ENCODE assay signal across 2 cellular contexts in the genomic region with DNA sequence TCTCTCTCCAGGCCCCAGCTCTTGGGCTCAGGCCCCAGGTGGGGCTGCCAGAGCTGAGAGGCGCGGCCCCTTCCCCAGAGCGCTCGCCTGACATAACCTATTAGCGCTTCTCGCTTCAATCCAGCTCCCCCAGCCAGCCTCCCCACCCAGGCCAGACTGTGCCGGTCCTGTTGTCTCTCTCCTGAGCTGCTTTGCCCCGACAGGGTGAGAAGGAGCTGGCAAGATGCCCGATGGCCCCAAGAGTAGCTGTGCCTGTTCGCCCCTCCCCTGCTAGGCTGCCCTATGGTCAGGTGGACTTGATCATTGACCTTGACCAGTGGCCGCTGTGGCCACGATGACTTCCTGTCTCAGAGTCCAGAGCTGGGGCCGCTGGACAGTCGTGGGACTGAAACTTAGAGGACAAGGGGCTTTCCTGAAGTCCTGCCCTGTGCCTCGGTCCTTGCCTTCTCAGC.
TF ChIP-seq lines count a peak whose summit lies in the region.

No MANE protein-coding gene starts in this region.

TF ChIP-seq in GM23338, 12 proteins besides CTCF, POLR2A, EP300 and RAD21:
- no peak for TF ChIP-seq ZNF114 (CRISPR knock-in tag; IDR thresholded peaks at IDR 0.05)
- TF ChIP-seq JUNB (IDR thresholded peaks at IDR 0.05; ENCODE audit: unreplicated experiment) = no peak
- TF ChIP-seq STAT1 (IDR thresholded peaks at IDR 0.05; ENCODE audit: unreplicated experiment) = no peak
- TF ChIP-seq, protein P1, sequence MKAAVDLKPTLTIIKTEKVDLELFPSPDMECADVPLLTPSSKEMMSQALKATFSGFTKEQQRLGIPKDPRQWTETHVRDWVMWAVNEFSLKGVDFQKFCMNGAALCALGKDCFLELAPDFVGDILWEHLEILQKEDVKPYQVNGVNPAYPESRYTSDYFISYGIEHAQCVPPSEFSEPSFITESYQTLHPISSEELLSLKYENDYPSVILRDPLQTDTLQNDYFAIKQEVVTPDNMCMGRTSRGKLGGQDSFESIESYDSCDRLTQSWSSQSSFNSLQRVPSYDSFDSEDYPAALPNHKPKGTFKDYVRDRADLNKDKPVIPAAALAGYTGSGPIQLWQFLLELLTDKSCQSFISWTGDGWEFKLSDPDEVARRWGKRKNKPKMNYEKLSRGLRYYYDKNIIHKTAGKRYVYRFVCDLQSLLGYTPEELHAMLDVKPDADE (IDR thresholded peaks at IDR 0.05) = no peak
- no peak for TF ChIP-seq ZNF331 (CRISPR knock-in tag; IDR thresholded peaks at IDR 0.05; ENCODE audit: low read depth)

TF ChIP-seq in GM12878, 131 proteins besides CTCF, POLR2A, EP300 and RAD21:
- TF ChIP-seq NR2F1 (conservative IDR thresholded peaks at IDR 0.05) (no peak), KAT2A (conservative IDR thresholded peaks at IDR 0.05; ENCODE audit: control insufficient read depth, low read depth, low read length) (no peak), ZNF274 (IDR thresholded peaks at IDR 0.05; ENCODE audit: insufficient read depth, insufficient read length) (no peak), CHD2 (IDR thresholded peaks at IDR 0.05; ENCODE audit: borderline replicate concordance, low read depth, low read length) (no peak), MEF2B (IDR thresholded peaks at IDR 0.05; ENCODE audit: partially characterized antibody, poor library complexity, severe bottlenecking) (no peak), GATAD2B (conservative IDR thresholded peaks at IDR 0.05; ENCODE audit: low read depth) (no peak), ZNF207 (IDR thresholded peaks at IDR 0.05; ENCODE audit: borderline replicate concordance) (no peak), SREBF2 (IDR thresholded peaks at IDR 0.05; ENCODE audit: low read length) (no peak), CHD1 (IDR thresholded peaks at IDR 0.05; ENCODE audit: low read depth, low read length) (no peak), ZNF622 (IDR thresholded peaks at IDR 0.05) (no peak)
- TF ChIP-seq, protein P2, sequence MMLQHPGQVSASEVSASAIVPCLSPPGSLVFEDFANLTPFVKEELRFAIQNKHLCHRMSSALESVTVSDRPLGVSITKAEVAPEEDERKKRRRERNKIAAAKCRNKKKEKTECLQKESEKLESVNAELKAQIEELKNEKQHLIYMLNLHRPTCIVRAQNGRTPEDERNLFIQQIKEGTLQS (IDR thresholded peaks at IDR 0.05; ENCODE audit: borderline replicate concordance, extremely low read depth, low read depth, low read length) = no peak
- TF ChIP-seq, protein P3, sequence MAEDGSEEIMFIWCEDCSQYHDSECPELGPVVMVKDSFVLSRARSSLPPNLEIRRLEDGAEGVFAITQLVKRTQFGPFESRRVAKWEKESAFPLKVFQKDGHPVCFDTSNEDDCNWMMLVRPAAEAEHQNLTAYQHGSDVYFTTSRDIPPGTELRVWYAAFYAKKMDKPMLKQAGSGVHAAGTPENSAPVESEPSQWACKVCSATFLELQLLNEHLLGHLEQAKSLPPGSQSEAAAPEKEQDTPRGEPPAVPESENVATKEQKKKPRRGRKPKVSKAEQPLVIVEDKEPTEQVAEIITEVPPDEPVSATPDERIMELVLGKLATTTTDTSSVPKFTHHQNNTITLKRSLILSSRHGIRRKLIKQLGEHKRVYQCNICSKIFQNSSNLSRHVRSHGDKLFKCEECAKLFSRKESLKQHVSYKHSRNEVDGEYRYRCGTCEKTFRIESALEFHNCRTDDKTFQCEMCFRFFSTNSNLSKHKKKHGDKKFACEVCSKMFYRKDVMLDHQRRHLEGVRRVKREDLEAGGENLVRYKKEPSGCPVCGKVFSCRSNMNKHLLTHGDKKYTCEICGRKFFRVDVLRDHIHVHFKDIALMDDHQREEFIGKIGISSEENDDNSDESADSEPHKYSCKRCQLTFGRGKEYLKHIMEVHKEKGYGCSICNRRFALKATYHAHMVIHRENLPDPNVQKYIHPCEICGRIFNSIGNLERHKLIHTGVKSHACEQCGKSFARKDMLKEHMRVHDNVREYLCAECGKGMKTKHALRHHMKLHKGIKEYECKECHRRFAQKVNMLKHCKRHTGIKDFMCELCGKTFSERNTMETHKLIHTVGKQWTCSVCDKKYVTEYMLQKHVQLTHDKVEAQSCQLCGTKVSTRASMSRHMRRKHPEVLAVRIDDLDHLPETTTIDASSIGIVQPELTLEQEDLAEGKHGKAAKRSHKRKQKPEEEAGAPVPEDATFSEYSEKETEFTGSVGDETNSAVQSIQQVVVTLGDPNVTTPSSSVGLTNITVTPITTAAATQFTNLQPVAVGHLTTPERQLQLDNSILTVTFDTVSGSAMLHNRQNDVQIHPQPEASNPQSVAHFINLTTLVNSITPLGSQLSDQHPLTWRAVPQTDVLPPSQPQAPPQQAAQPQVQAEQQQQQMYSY (CRISPR knock-in tag; IDR thresholded peaks at IDR 0.05) = no peak
